ENCODE assay signal across 14 cellular contexts in genomic region chr10:112585052-112585451, GRCh38.
DNase-seq lines count a peak whose midpoint lies in the region; ATAC-seq and TF ChIP-seq lines count a peak whose summit lies in the region.
"Had no signal": no experiment of that assay in that cellular context is flagged by ENCODE, and none has a peak within 500 bp of the region (broad histone marks: within the 10 kb centered on the region; RNA-seq: fewer than 3 reads in every experiment).

No MANE protein-coding gene starts in this region.

- no peaks in the 10 kb centered on the region for H3K4me1 ChIP-seq in adrenal gland (replicated peaks in 1 of 2)
- peaks cover 22 to 33% of the 10 kb centered on the region in 2 donors for H3K4me1 ChIP-seq in thoracic aorta (ENCODE audit: control insufficient read depth in 1 of 2, low read depth in 2 of 2)

- H3K9me3 Mint-ChIP-seq in immature natural killer cell (no peaks in the 10 kb centered on the region), endothelial cell (ENCODE audit: unreplicated experiment) (no peaks in the 10 kb centered on the region)
- H3K9me3 Mint-ChIP-seq: activated naive CD4-positive, alpha-beta T cell treated with anti-CD3 and anti-CD28 coated beads, Interleukin-2, amount 50 U/mL, for 24 hours; effector memory CD8-positive, alpha-beta T cell; T-helper 1 cell treated with Interleukin-12 subunit alpha and Interleukin-12 subunit beta and Interleukin-4 antibody, amounts not matched to agents 30 μg/mL and 1 μg/mL, for 36 hours had no signal

- peak; percentile 10 for DNase-seq in NCI-H146 (lab: John Stamatoyannopoulos, UW)
- no peak for DNase-seq in NCI-H146 treated with DMSO at 0.1 percent for 48 hours (lab: John Stamatoyannopoulos, UW; ENCODE audit: unreplicated experiment)
- DNase-seq in adrenal gland = peak in 4 of 7 donors; percentile 22 to 53 (median 30)
- peak; percentile 32 for DNase-seq in glomerular visceral epithelial cell (ENCODE audit: extremely low spot score)
- peak; percentile 19 for DNase-seq in thoracic aorta (ENCODE audit: low spot score)
- DNase-seq in immature natural killer cell = no peak
- no peak for DNase-seq in endothelial cell (ENCODE audit: low spot score)
- DNase-seq: effector memory CD8-positive, alpha-beta T cell; NCI-H1105 had no signal

- H3K4me3 Mint-ChIP-seq in immature natural killer cell = no peak overlapping the region
- no peak overlapping the region for H3K4me3 Mint-ChIP-seq in endothelial cell (ENCODE audit: unreplicated experiment)
- H3K4me3 Mint-ChIP-seq: activated naive CD4-positive, alpha-beta T cell treated with anti-CD3 and anti-CD28 coated beads, Interleukin-2, amount 50 U/mL, for 24 hours; effector memory CD8-positive, alpha-beta T cell; T-helper 1 cell treated with Interleukin-12 subunit alpha and Interleukin-12 subunit beta and Interleukin-4 antibody, amounts not matched to agents 30 μg/mL and 1 μg/mL, for 36 hours had no signal

- H3K27ac ChIP-seq in adrenal gland (no peak overlapping the region), thoracic aorta (peak overlapping the region; percentile 33 to 48)
- H3K27ac ChIP-seq: 22Rv1, right atrium auricular region had no signal

- H3K4me3 ChIP-seq in adrenal gland (no peak overlapping the region), thoracic aorta (peak overlapping the region; percentile 4)
- H3K4me3 ChIP-seq: right atrium auricular region had no signal

- H3K9me3 ChIP-seq in adrenal gland (replicated peaks in 1 of 3) (no peaks in the 10 kb centered on the region), thoracic aorta (no peaks in the 10 kb centered on the region)
- H3K9me3 ChIP-seq: right atrium auricular region had no signal

- H3K36me3 Mint-ChIP-seq in immature natural killer cell = peaks cover 2 to 19% (median 5%) of the 10 kb centered on the region in 3 donors
- H3K36me3 Mint-ChIP-seq in endothelial cell (ENCODE audit: low read depth, unreplicated experiment) = no peaks in the 10 kb centered on the region

- H3K27me3 Mint-ChIP-seq in immature natural killer cell (ENCODE audit: low read depth in 3 of 3) (peaks cover 0 to 5% (median 0%) of the 10 kb centered on the region in 3 donors), endothelial cell (ENCODE audit: unreplicated experiment) (peaks cover 1% of the 10 kb centered on the region)
- H3K27me3 Mint-ChIP-seq: activated naive CD4-positive, alpha-beta T cell treated with anti-CD3 and anti-CD28 coated beads, Interleukin-2, amount 50 U/mL, for 24 hours; effector memory CD8-positive, alpha-beta T cell had no signal

- TF ChIP-seq POLR2A in adrenal gland (IDR thresholded peaks at IDR 0.05) = no peak

- TF ChIP-seq CTCF in adrenal gland (IDR thresholded peaks at IDR 0.05) (no peak), thoracic aorta (IDR thresholded peaks at IDR 0.05) (no peak), endothelial cell (IDR thresholded peaks at IDR 0.05; ENCODE audit: unreplicated experiment) (no peak)

- intact Hi-C loops in adrenal gland (cut with DNase I) = no loop called here

- H3K27me3 ChIP-seq in adrenal gland (no peaks in the 10 kb centered on the region), thoracic aorta (replicated peaks; ENCODE audit: insufficient read depth) (no peaks in the 10 kb centered on the region)
- H3K27me3 ChIP-seq: right atrium auricular region had no signal

- ATAC-seq in thoracic aorta (ENCODE audit: insufficient number of reproducible peaks, low FRiP score, low read depth) (no peak), GM21737 (IDR thresholded peaks at IDR 0.05; ENCODE audit: unreplicated experiment) (no peak)
- ATAC-seq: effector memory CD8-positive, alpha-beta T cell had no signal

- H3K4me1 Mint-ChIP-seq in immature natural killer cell = peaks cover 0 to 3% of the 10 kb centered on the region in 2 donors
- peaks cover 8% of the 10 kb centered on the region for H3K4me1 Mint-ChIP-seq in endothelial cell (ENCODE audit: unreplicated experiment)
- H3K4me1 Mint-ChIP-seq: activated naive CD4-positive, alpha-beta T cell treated with anti-CD3 and anti-CD28 coated beads, Interleukin-2, amount 50 U/mL, for 24 hours had no signal

- H3K36me3 ChIP-seq in adrenal gland (replicated peaks in 1 of 2) (no peaks in the 10 kb centered on the region), thoracic aorta (no peaks in the 10 kb centered on the region)
- H3K36me3 ChIP-seq: right atrium auricular region had no signal

- 62 to 80% (median 75%) methylated on average over 4 of the region's 4 CpGs for WGBS in adrenal gland, 4 donors

- no peak overlapping the region for H3K27ac Mint-ChIP-seq in immature natural killer cell
- H3K27ac Mint-ChIP-seq in endothelial cell (ENCODE audit: unreplicated experiment) = no peak overlapping the region
- H3K27ac Mint-ChIP-seq: activated naive CD4-positive, alpha-beta T cell treated with anti-CD3 and anti-CD28 coated beads, Interleukin-2, amount 50 U/mL, for 24 hours; effector memory CD8-positive, alpha-beta T cell; T-helper 1 cell treated with Interleukin-12 subunit alpha and Interleukin-12 subunit beta and Interleukin-4 antibody, amounts not matched to agents 30 μg/mL and 1 μg/mL, for 36 hours had no signal

Comparison
In these comparisons a context has a peak if more than half of its experiments do, and no peak if none do; other contexts are left out.
1. DNase-seq: peak in NCI-H146 (single experiment), adrenal gland (4 of 7), glomerular visceral epithelial cell (single experiment) and thoracic aorta (single experiment); none in NCI-H146 treated with DMSO at 0.1 percent for 48 hours (single experiment), immature natural killer cell (0 of 3) and endothelial cell (single experiment).
2. H3K27ac ChIP-seq: peak in thoracic aorta (2 of 2); none in adrenal gland (0 of 5).